Comparison of ENCODE assay signal across 8 cellular contexts in genomic region chr3:72338942-72339749, GRCh38.
DNase-seq lines count a peak whose midpoint lies in the region; ATAC-seq, FAIRE-seq and TF ChIP-seq lines count a peak whose summit lies in the region.

No MANE protein-coding gene starts in this region.

- ATAC-seq in HG03342 (IDR thresholded peaks at IDR 0.05; ENCODE audit: unreplicated experiment): peak; percentile 41
- no peak for ATAC-seq in GM18909 (IDR thresholded peaks at IDR 0.05; ENCODE audit: poor library complexity, unreplicated experiment)
- no peak for ATAC-seq in HG02571 (IDR thresholded peaks at IDR 0.05; ENCODE audit: unreplicated experiment)

- CTCF ChIA-PET in BJ (lab: Yijun Ruan, JAX): interaction anchor here (0.7 to 1.1 kb wide), 2 partner anchors 16 to 263 kb away, joined by 3 read pairs; no protein-coding TSS in a partner anchor

- H3K4me3 ChIP-seq in BJ (ENCODE audit: low read depth, low read length) (no peak overlapping the region), right atrium auricular region (no peak overlapping the region)

- POLR2A ChIA-PET in BJ (lab: Charles Lee): no interaction called here

- H3K4me1 ChIP-seq in right atrium auricular region: peaks cover 0 to 19% of the 10 kb centered on the region in 2 donors

- peak; percentile 71 for DNase-seq in BJ (ENCODE audit: low read depth)
- peak; percentile 40 for DNase-seq in activated CD8-positive, alpha-beta memory T cell treated with anti-CD3 and anti-CD28 coated beads, Interleukin-2, amount 50 U/mL, for 4 hours
- DNase-seq in right atrium auricular region (ENCODE audit: low spot score): peak; percentile 76
- peak; percentile 54 to 85 for DNase-seq in stimulated activated CD4-positive, alpha-beta T cell treated with anti-CD3 and anti-CD28 coated beads, Interleukin-4, amount 100 ng/mL, for 4 hours
- DNase-seq in GM19239 (ENCODE audit: insufficient read length, low spot score): no peak

- no peaks in the 10 kb centered on the region for H3K27me3 ChIP-seq in BJ (ENCODE audit: control insufficient read depth, insufficient read depth, low read length)
- H3K27me3 ChIP-seq in right atrium auricular region: no peaks in the 10 kb centered on the region

- FAIRE-seq in GM19239 (lab: Jason Lieb, UNC): no peak

- H3K36me3 ChIP-seq in BJ (ENCODE audit: control insufficient read depth, insufficient read depth, low read length) (no peaks in the 10 kb centered on the region), right atrium auricular region (no peaks in the 10 kb centered on the region)

- H3K27ac ChIP-seq in right atrium auricular region: no peak overlapping the region

- TF ChIP-seq CTCF in BJ (IDR thresholded peaks at IDR 0.05; ENCODE audit: insufficient read depth, low read depth, low read length) (no peak), right atrium auricular region (IDR thresholded peaks at IDR 0.05) (no peak)

- no peaks in the 10 kb centered on the region for H3K9me3 ChIP-seq in right atrium auricular region
